Comparison of ENCODE assay signal across 8 cellular contexts in the genomic region with DNA sequence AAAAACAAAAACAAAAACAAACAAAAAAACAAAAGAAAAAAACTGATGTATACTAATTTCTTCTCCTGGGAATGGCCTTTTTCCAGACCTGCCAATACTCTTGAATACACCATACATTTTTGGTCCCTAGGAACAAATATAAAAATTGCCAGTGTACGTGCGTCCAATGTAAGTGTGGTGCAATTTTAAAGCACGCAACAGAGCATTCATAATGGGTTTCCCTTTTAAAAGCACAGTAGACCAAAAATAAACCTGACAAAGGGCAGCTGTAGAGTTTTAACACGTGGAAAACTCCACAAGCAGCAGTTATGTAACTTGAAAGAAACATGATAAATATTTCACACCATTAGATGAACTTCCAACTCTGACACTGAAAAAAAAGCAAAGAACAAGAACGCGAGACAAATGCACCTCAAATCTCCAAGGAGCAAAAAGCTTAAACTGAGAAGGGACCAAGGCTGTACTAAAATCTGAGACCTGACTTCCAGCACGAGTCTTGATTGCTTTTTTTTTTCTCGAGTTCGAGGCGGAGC.
DNase-seq lines count a peak whose midpoint lies in the region; ATAC-seq lines count a peak whose summit lies in the region.

No MANE protein-coding gene starts in this region.

- no peak overlapping the region for H3K27ac ChIP-seq in iPS-20b (ENCODE audit: low read length)
- peak overlapping the region; percentile 70 for H3K27ac ChIP-seq in subcutaneous abdominal adipose tissue (ENCODE audit: low read depth, low read length)

- peaks cover 27% of the 10 kb centered on the region for H3K4me1 Mint-ChIP-seq in activated naive CD8-positive, alpha-beta T cell treated with anti-CD3 and anti-CD28 coated beads, Interleukin-2, amount 50 U/mL, for 24 hours

- H3K9ac ChIP-seq in iPS-20b (ENCODE audit: low read depth, low read length) (peak overlapping the region; percentile 79; the same call in 1 of the 2 replicates), subcutaneous abdominal adipose tissue (ENCODE audit: low read length in 5 of 5) (peak overlapping the region in 2 of 5 donors; percentile 44 to 46)

- H3K4me1 ChIP-seq in iPS-20b (ENCODE audit: insufficient read depth, low read length) = peaks cover 17% of the 10 kb centered on the region; the same call in 1 of the 2 replicates
- peaks cover 2 to 25% (median 22%) of the 10 kb centered on the region in 5 donors for H3K4me1 ChIP-seq in subcutaneous abdominal adipose tissue (ENCODE audit: control insufficient read depth in 5 of 5, insufficient read depth in 5 of 5, low read length in 5 of 5)

- no peak overlapping the region for H3K27ac Mint-ChIP-seq in activated naive CD8-positive, alpha-beta T cell treated with anti-CD3 and anti-CD28 coated beads, Interleukin-2, amount 50 U/mL, for 24 hours

- H3K4me3 Mint-ChIP-seq in activated naive CD8-positive, alpha-beta T cell treated with anti-CD3 and anti-CD28 coated beads, Interleukin-2, amount 50 U/mL, for 24 hours = peak overlapping the region; percentile 73

- ATAC-seq in GM18867 (IDR thresholded peaks at IDR 0.05; ENCODE audit: unreplicated experiment) (peak; percentile 37), HG02885 (IDR thresholded peaks at IDR 0.05; ENCODE audit: poor library complexity, unreplicated experiment) (peak; percentile 19), GM18498 (IDR thresholded peaks at IDR 0.05; ENCODE audit: unreplicated experiment) (no peak)
- no peak for ATAC-seq in activated naive CD8-positive, alpha-beta T cell treated with anti-CD3 and anti-CD28 coated beads, Interleukin-2, amount 50 U/mL, for 24 hours

- peaks cover 49% of the 10 kb centered on the region for H3K27me3 Mint-ChIP-seq in activated naive CD8-positive, alpha-beta T cell treated with anti-CD3 and anti-CD28 coated beads, Interleukin-2, amount 50 U/mL, for 24 hours

- no peak for DNase-seq in activated naive CD8-positive, alpha-beta T cell treated with anti-CD3 and anti-CD28 coated beads, Interleukin-2, amount 50 U/mL, for 24 hours
- DNase-seq in iPS-NIHi11 (ENCODE audit: low spot score) = no peak
- no peak for DNase-seq in GDM1 (lab: John Stamatoyannopoulos, UW)

- H3K9me3 ChIP-seq in iPS-20b (ENCODE audit: insufficient read depth, low read depth, low read length) = no peaks in the 10 kb centered on the region
- no peaks in the 10 kb centered on the region for H3K9me3 ChIP-seq in subcutaneous abdominal adipose tissue (ENCODE audit: control insufficient read depth in 5 of 5, low read length in 5 of 5)

- H3K27me3 ChIP-seq in iPS-20b (ENCODE audit: insufficient read depth, low read length) = peaks cover 40% of the 10 kb centered on the region
- peaks cover 0 to 12% (median 3%) of the 10 kb centered on the region in 5 donors for H3K27me3 ChIP-seq in subcutaneous abdominal adipose tissue (ENCODE audit: control insufficient read depth in 5 of 5, insufficient read depth in 4 of 5, low read length in 5 of 5)

- no peaks in the 10 kb centered on the region for H3K36me3 Mint-ChIP-seq in activated naive CD8-positive, alpha-beta T cell treated with anti-CD3 and anti-CD28 coated beads, Interleukin-2, amount 50 U/mL, for 24 hours (ENCODE audit: low read depth)

- H3K36me3 ChIP-seq in iPS-20b (ENCODE audit: insufficient read depth, low read depth, low read length) (no peaks in the 10 kb centered on the region), subcutaneous abdominal adipose tissue (ENCODE audit: control insufficient read depth in 5 of 5, insufficient read depth in 5 of 5, low read length in 5 of 5) (no peaks in the 10 kb centered on the region)

- H3K9me3 Mint-ChIP-seq in activated naive CD8-positive, alpha-beta T cell treated with anti-CD3 and anti-CD28 coated beads, Interleukin-2, amount 50 U/mL, for 24 hours = peaks cover 4% of the 10 kb centered on the region

- peak overlapping the region; percentile 85 for H3K4me3 ChIP-seq in iPS-20b (ENCODE audit: low read length)
- peak overlapping the region; percentile 44 to 78 (median 75) for H3K4me3 ChIP-seq in subcutaneous abdominal adipose tissue (ENCODE audit: low read depth in 1 of 5, low read length in 5 of 5)

Comparison
In these comparisons a context has a peak if more than half of its experiments do, and no peak if none do; other contexts are left out.
1. ATAC-seq: peak in GM18867 (single experiment) and HG02885 (single experiment); none in activated naive CD8-positive, alpha-beta T cell treated with anti-CD3 and anti-CD28 coated beads, Interleukin-2, amount 50 U/mL, for 24 hours (single experiment) and GM18498 (single experiment).